ENCODE assay signal across 17 cellular contexts in the genomic region with DNA sequence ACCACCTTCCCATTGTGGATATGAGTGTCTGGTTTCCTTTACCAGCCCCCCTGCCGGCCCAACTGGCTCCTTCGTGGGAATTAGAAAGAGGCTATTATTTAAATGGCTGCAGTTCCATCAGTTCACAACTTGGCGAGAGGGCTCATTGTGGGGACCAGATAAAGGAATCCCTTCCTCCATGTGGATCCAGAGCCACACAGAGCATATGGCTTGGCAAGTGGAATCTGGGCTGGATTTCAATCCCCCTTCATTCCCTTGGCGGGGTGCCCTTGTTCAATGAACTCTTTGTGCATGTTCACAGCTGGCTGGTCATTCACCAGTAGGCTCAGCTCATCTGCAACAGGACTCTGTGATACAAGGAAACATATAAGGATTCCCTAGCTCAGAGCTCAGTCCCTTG.
DNase-seq lines count a peak whose midpoint lies in the region; ATAC-seq and TF ChIP-seq lines count a peak whose summit lies in the region.
"Had no signal": no experiment of that assay in that cellular context is flagged by ENCODE, and none has a peak within 500 bp of the region (broad histone marks: within the 10 kb centered on the region; RNA-seq: fewer than 3 reads in every experiment).

No MANE protein-coding gene starts in this region.

- 0 out of 2 replicates have a peak, but pooled peaks cover 3% of the 10 kb centered on the region for H3K4me1 ChIP-seq in GM23338 (ENCODE audit: insufficient read depth)
- H3K4me1 ChIP-seq: suprapubic skin had no signal

- no peaks in the 10 kb centered on the region for H3K9me2 ChIP-seq in GM23338 (ENCODE audit: insufficient read depth)

- no peaks in the 10 kb centered on the region for H3K27me3 Mint-ChIP-seq in GM23338 (ENCODE audit: insufficient read depth, low read depth, poor library complexity)

- H3K4me2 ChIP-seq in GM23338 = no peak overlapping the region
- H3K4me2 ChIP-seq: hepatocyte had no signal

- H3K9me3 Mint-ChIP-seq in GM23338 = no peaks in the 10 kb centered on the region

- H4K20me1 ChIP-seq in GM23338 (replicated peaks; ENCODE audit: insufficient read depth) = no peaks in the 10 kb centered on the region

- H3K79me2 ChIP-seq in GM23338 (replicated peaks; ENCODE audit: insufficient read depth) = no peaks in the 10 kb centered on the region
- H3K79me2 ChIP-seq: hepatocyte had no signal

- no peaks in the 10 kb centered on the region for H3F3A ChIP-seq in GM23338 (replicated peaks; ENCODE audit: low read depth)

- H3K4me1 Mint-ChIP-seq in GM23338 = peaks cover 9% of the 10 kb centered on the region
- H3K4me1 Mint-ChIP-seq: naive thymus-derived CD8-positive, alpha-beta T cell had no signal

- no peaks in the 10 kb centered on the region for H3K36me3 Mint-ChIP-seq in GM23338 (ENCODE audit: low read depth)
- H3K36me3 Mint-ChIP-seq: naive thymus-derived CD8-positive, alpha-beta T cell had no signal

- H3K36me3 ChIP-seq in GM23338 (ENCODE audit: insufficient read depth) = no peaks in the 10 kb centered on the region
- H3K36me3 ChIP-seq: suprapubic skin had no signal

- ATAC-seq in GM23338 = peak; percentile 90
- no peak for ATAC-seq in HG03280 (IDR thresholded peaks at IDR 0.05; ENCODE audit: unreplicated experiment)
- ATAC-seq in HG02852 (IDR thresholded peaks at IDR 0.05; ENCODE audit: unreplicated experiment) = no peak
- no peak for ATAC-seq in GM19351 (IDR thresholded peaks at IDR 0.05; ENCODE audit: unreplicated experiment)
- ATAC-seq: naive thymus-derived CD8-positive, alpha-beta T cell; Right ventricle myocardium inferior had no signal

- H3K4me3 ChIP-seq in GM23338 = no peak overlapping the region
- H3K4me3 ChIP-seq: coronary artery, hepatocyte, suprapubic skin had no signal

- no peak overlapping the region for H3K4me3 Mint-ChIP-seq in GM23338
- H3K4me3 Mint-ChIP-seq: naive thymus-derived CD8-positive, alpha-beta T cell had no signal

- H3K27ac ChIP-seq in GM23338 (ENCODE audit: low read depth) = no peak overlapping the region
- H3K27ac ChIP-seq: coronary artery, hepatocyte, suprapubic skin had no signal

- TF ChIP-seq CTCF in GM23338 (conservative IDR thresholded peaks at IDR 0.05; ENCODE audit: low read depth in 2 of 2) = no peak

- H3K27me3 ChIP-seq in GM23338 (ENCODE audit: insufficient read depth) = no peaks in the 10 kb centered on the region
- H3K27me3 ChIP-seq: hepatocyte, suprapubic skin had no signal

- H2AFZ ChIP-seq in GM23338 = peak overlapping the region; percentile 5; the same call in 1 of the 2 replicates
- H2AFZ ChIP-seq: hepatocyte had no signal

- H3K27ac Mint-ChIP-seq in GM23338 = no peak overlapping the region
- H3K27ac Mint-ChIP-seq: naive thymus-derived CD8-positive, alpha-beta T cell had no signal

- DNase-seq in GM23338 (ENCODE audit: low spot score) (peak; percentile 60), NCI-H69 (lab: John Stamatoyannopoulos, UW) (peak; percentile 87), epidermal melanocyte (ENCODE audit: insufficient read length, low spot score) (peak; percentile 38), myocyte (ENCODE audit: low read depth) (peak; percentile 42), activated T-cell treated with anti-CD3 and anti-CD28 coated beads for 4 hours (no peak)
- DNase-seq: activated effector memory CD4-positive, alpha-beta T cell treated with Interleukin-2 at 50 U/mL for 16 hours; amniotic stem cell; naive thymus-derived CD8-positive, alpha-beta T cell; NCI-H1930; T-helper 2 cell had no signal

TF ChIP-seq in GM23338, 12 proteins besides CTCF, POLR2A, EP300 and RAD21 (continues in another document):
- no peak for TF ChIP-seq CREB1 (CRISPR knock-in tag; IDR thresholded peaks at IDR 0.05; ENCODE audit: low read depth)
- TF ChIP-seq POLR2AphosphoS5 (IDR thresholded peaks at IDR 0.05; ENCODE audit: low read depth) = no peak
- TF ChIP-seq ETS1 (IDR thresholded peaks at IDR 0.05) = no peak
- TF ChIP-seq, protein P1, sequence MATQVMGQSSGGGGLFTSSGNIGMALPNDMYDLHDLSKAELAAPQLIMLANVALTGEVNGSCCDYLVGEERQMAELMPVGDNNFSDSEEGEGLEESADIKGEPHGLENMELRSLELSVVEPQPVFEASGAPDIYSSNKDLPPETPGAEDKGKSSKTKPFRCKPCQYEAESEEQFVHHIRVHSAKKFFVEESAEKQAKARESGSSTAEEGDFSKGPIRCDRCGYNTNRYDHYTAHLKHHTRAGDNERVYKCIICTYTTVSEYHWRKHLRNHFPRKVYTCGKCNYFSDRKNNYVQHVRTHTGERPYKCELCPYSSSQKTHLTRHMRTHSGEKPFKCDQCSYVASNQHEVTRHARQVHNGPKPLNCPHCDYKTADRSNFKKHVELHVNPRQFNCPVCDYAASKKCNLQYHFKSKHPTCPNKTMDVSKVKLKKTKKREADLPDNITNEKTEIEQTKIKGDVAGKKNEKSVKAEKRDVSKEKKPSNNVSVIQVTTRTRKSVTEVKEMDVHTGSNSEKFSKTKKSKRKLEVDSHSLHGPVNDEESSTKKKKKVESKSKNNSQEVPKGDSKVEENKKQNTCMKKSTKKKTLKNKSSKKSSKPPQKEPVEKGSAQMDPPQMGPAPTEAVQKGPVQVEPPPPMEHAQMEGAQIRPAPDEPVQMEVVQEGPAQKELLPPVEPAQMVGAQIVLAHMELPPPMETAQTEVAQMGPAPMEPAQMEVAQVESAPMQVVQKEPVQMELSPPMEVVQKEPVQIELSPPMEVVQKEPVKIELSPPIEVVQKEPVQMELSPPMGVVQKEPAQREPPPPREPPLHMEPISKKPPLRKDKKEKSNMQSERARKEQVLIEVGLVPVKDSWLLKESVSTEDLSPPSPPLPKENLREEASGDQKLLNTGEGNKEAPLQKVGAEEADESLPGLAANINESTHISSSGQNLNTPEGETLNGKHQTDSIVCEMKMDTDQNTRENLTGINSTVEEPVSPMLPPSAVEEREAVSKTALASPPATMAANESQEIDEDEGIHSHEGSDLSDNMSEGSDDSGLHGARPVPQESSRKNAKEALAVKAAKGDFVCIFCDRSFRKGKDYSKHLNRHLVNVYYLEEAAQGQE (IDR thresholded peaks at IDR 0.05; ENCODE audit: unreplicated experiment) = no peak
- TF ChIP-seq NANOG (IDR thresholded peaks at IDR 0.05; ENCODE audit: borderline replicate concordance) = no peak
- TF ChIP-seq JUNB (IDR thresholded peaks at IDR 0.05; ENCODE audit: unreplicated experiment) = no peak
- TF ChIP-seq EZH2phosphoT487 (IDR thresholded peaks at IDR 0.05; ENCODE audit: unreplicated experiment) = no peak
